16 cellular contexts compared by ENCODE assay signal in genomic region chr15:98626153-98626552, GRCh38. TPM values are rescaled to one million over a fixed set of nuclear protein-coding genes. Genes with fewer than 3 reads are reported as not detected.
A peak's percentile ranks its signal among the peaks of the same experiment; 100 is the strongest.
DNase-seq lines count a peak whose midpoint lies in the region; ATAC-seq and TF ChIP-seq lines count a peak whose summit lies in the region.
"Had no signal": no experiment of that assay in that cellular context is flagged by ENCODE, and none has a peak within 500 bp of the region (broad histone marks: within the 10 kb centered on the region; RNA-seq: fewer than 3 reads in every experiment).

No MANE protein-coding gene starts in this region.

- no peak overlapping the region for H3K27ac Mint-ChIP-seq in GM23338
- H3K27ac Mint-ChIP-seq in endodermal cell, result no peak overlapping the region
- no peak overlapping the region for H3K27ac Mint-ChIP-seq in neural progenitor cell
- no peak overlapping the region for H3K27ac Mint-ChIP-seq in HFFc6
- H3K27ac Mint-ChIP-seq: CD14-positive monocyte; CD8-positive, alpha-beta T cell; IgD-negative memory B cell had no signal

- H3K9ac ChIP-seq in endodermal cell (ENCODE audit: extremely low read depth, low read length, poor library complexity, severe bottlenecking), result no peak overlapping the region
- H3K9ac ChIP-seq in neural progenitor cell, result no peak overlapping the region
- H3K9ac ChIP-seq in PC-3 (ENCODE audit: low read length), result no peak overlapping the region

- H3K79me2 ChIP-seq in GM23338 (replicated peaks; ENCODE audit: insufficient read depth) (no peaks in the 10 kb centered on the region), neural progenitor cell (ENCODE audit: low read depth) (no peaks in the 10 kb centered on the region), PC-3 (ENCODE audit: low read length) (no peaks in the 10 kb centered on the region)

- no peak overlapping the region for H3K27ac ChIP-seq in GM23338 (ENCODE audit: low read depth)
- H3K27ac ChIP-seq in endodermal cell (ENCODE audit: low read depth, low read length), result no peak overlapping the region
- H3K27ac ChIP-seq in neural progenitor cell, result no peak overlapping the region
- H3K27ac ChIP-seq in PC-3 (ENCODE audit: low read length), result no peak overlapping the region

- H3K27me3 Mint-ChIP-seq in GM23338 (ENCODE audit: insufficient read depth, low read depth, poor library complexity) (peaks cover 7% of the 10 kb centered on the region), endodermal cell (ENCODE audit: insufficient read depth) (no peaks in the 10 kb centered on the region), neural progenitor cell (ENCODE audit: insufficient read depth, low read depth) (peaks cover 8% of the 10 kb centered on the region), HFFc6 (ENCODE audit: insufficient read depth) (peaks cover 22% of the 10 kb centered on the region)
- H3K27me3 Mint-ChIP-seq: IgD-negative memory B cell had no signal

- DNase-seq in GM23338 (ENCODE audit: low spot score) (no peak), MG63 (peak; percentile 45), endodermal cell (peak; percentile 46), neural progenitor cell (ENCODE audit: low spot score) (no peak), PC-3 (no peak), NCI-H510A (lab: John Stamatoyannopoulos, UW) (no peak), HFFc6 (no peak)
- DNase-seq: CD8-positive, alpha-beta T cell; COR-L47; DMS153; DMS79 treated with DMSO at 0.1 percent for 48 hours; EL; GDM1 had no signal

- peak overlapping the region; percentile 16; the same call in 1 of the 2 replicates for H2AFZ ChIP-seq in GM23338
- H2AFZ ChIP-seq in neural progenitor cell (replicated peaks), result peak overlapping the region; percentile 17
- no peak overlapping the region for H2AFZ ChIP-seq in PC-3 (ENCODE audit: low read length)

- H3K36me3 ChIP-seq in GM23338 (ENCODE audit: insufficient read depth) (no peaks in the 10 kb centered on the region), MG63 (no peaks in the 10 kb centered on the region), endodermal cell (ENCODE audit: control insufficient read depth, insufficient read depth, low read length) (no peaks in the 10 kb centered on the region), neural progenitor cell (no peaks in the 10 kb centered on the region), PC-3 (ENCODE audit: low read depth, low read length) (no peaks in the 10 kb centered on the region)

- H3K4me3 Mint-ChIP-seq in GM23338 (no peak overlapping the region), endodermal cell (no peak overlapping the region), neural progenitor cell (no peak overlapping the region), HFFc6 (no peak overlapping the region)
- H3K4me3 Mint-ChIP-seq: CD8-positive, alpha-beta T cell; IgD-negative memory B cell had no signal

- WGBS in endodermal cell (ENCODE audit: insufficient coverage in 1 of 2, insufficient read length in 1 of 2), 2 experiments, result 25 to 82% methylated on average over 1 to 4 of the region's 4 CpGs

- H3K4me1 Mint-ChIP-seq in GM23338 (peaks cover 4% of the 10 kb centered on the region; the same call in 2 of the 3 replicates), endodermal cell (no peaks in the 10 kb centered on the region), neural progenitor cell (peaks cover 6% of the 10 kb centered on the region), HFFc6 (ENCODE audit: low read depth) (no peaks in the 10 kb centered on the region)
- H3K4me1 Mint-ChIP-seq: CD14-positive monocyte, IgD-negative memory B cell had no signal

- H3K9me2 ChIP-seq in GM23338 (ENCODE audit: insufficient read depth), result no peaks in the 10 kb centered on the region
- no peaks in the 10 kb centered on the region for H3K9me2 ChIP-seq in PC-3 (replicated peaks; ENCODE audit: low read length)

- H3K4me2 ChIP-seq in GM23338 (no peak overlapping the region), neural progenitor cell (no peak overlapping the region), PC-3 (ENCODE audit: low read length) (no peak overlapping the region)

- no peaks in the 10 kb centered on the region for H3F3A ChIP-seq in GM23338 (replicated peaks; ENCODE audit: low read depth)
- no peaks in the 10 kb centered on the region for H3F3A ChIP-seq in neural progenitor cell (ENCODE audit: low read depth)
- H3F3A ChIP-seq in PC-3 (ENCODE audit: low read length, unreplicated experiment), result no peaks in the 10 kb centered on the region

- H3K9me3 ChIP-seq in MG63 (no peaks in the 10 kb centered on the region), endodermal cell (ENCODE audit: control insufficient read depth, low read length) (no peaks in the 10 kb centered on the region), neural progenitor cell (ENCODE audit: low read depth) (no peaks in the 10 kb centered on the region), PC-3 (ENCODE audit: low read length) (no peaks in the 10 kb centered on the region)

- H3K36me3 Mint-ChIP-seq in GM23338 (ENCODE audit: low read depth), result no peaks in the 10 kb centered on the region
- H3K36me3 Mint-ChIP-seq in endodermal cell (ENCODE audit: low read depth), result no peaks in the 10 kb centered on the region
- H3K36me3 Mint-ChIP-seq in neural progenitor cell, result no peaks in the 10 kb centered on the region
- no peaks in the 10 kb centered on the region for H3K36me3 Mint-ChIP-seq in HFFc6 (ENCODE audit: low read depth)
- H3K36me3 Mint-ChIP-seq: CD14-positive monocyte; CD8-positive, alpha-beta T cell had no signal

- CTCF ChIA-PET in PC-3 (lab: Charles Lee), result no interaction called here

- no TSS peak for BruUV-seq in PC-3 (replicated peaks; lab: Mats Ljungman, UMichigan)

- POLR2A ChIA-PET in PC-3 (lab: Charles Lee; ENCODE audit: unreplicated experiment), result no interaction called here

- no peaks in the 10 kb centered on the region for H3K27me3 ChIP-seq in GM23338 (ENCODE audit: insufficient read depth)
- H3K27me3 ChIP-seq in MG63, result no peaks in the 10 kb centered on the region; the same call in 1 of the 2 replicates
- no peaks in the 10 kb centered on the region for H3K27me3 ChIP-seq in endodermal cell (ENCODE audit: control insufficient read depth, insufficient read depth, low read length, poor library complexity, severe bottlenecking)
- H3K27me3 ChIP-seq in neural progenitor cell, result no peaks in the 10 kb centered on the region
- peaks cover 94% of the 10 kb centered on the region for H3K27me3 ChIP-seq in PC-3 (ENCODE audit: low read length)

- no peaks in the 10 kb centered on the region for H4K20me1 ChIP-seq in GM23338 (replicated peaks; ENCODE audit: insufficient read depth)
- H4K20me1 ChIP-seq in neural progenitor cell (ENCODE audit: low read depth), result no peaks in the 10 kb centered on the region
- H4K20me1 ChIP-seq in PC-3 (ENCODE audit: low read length), result no peaks in the 10 kb centered on the region; the same call in 1 of the 2 replicates

- intact Hi-C loops in PC-3 (cut with micrococcal nuclease), result loop anchor here (5.0 kb wide), 1 partner anchor 44 kb away; no protein-coding TSS in a partner anchor

- H3K4me1 ChIP-seq in GM23338 (ENCODE audit: insufficient read depth) (no peaks in the 10 kb centered on the region), endodermal cell (ENCODE audit: control insufficient read depth, insufficient read depth, low read length) (no peaks in the 10 kb centered on the region), neural progenitor cell (no peaks in the 10 kb centered on the region), PC-3 (ENCODE audit: insufficient read depth, low read length) (no peaks in the 10 kb centered on the region)

- H3K4me3 ChIP-seq in GM23338 (no peak overlapping the region), MG63 (no peak overlapping the region), endodermal cell (ENCODE audit: low read length) (no peak overlapping the region), neural progenitor cell (no peak overlapping the region), PC-3 (ENCODE audit: low read length) (no peak overlapping the region)

- no peaks in the 10 kb centered on the region for H3K9me3 Mint-ChIP-seq in GM23338
- H3K9me3 Mint-ChIP-seq in endodermal cell, result no peaks in the 10 kb centered on the region
- no peaks in the 10 kb centered on the region for H3K9me3 Mint-ChIP-seq in neural progenitor cell
- no peaks in the 10 kb centered on the region for H3K9me3 Mint-ChIP-seq in HFFc6
- H3K9me3 Mint-ChIP-seq: CD14-positive monocyte; CD8-positive, alpha-beta T cell; IgD-negative memory B cell had no signal

- peak; percentile 40; the same call in 2 of the 3 replicates for ATAC-seq in GM23338
- ATAC-seq in PC-3, result no peak
- ATAC-seq: CD8-positive, alpha-beta T cell; HCT116 had no signal

- TF ChIP-seq CTCF in GM23338 (conservative IDR thresholded peaks at IDR 0.05; ENCODE audit: low read depth in 2 of 2) (no peak), endodermal cell (conservative IDR thresholded peaks at IDR 0.05) (no peak), neural progenitor cell (IDR thresholded peaks at IDR 0.05) (no peak), PC-3 (conservative IDR thresholded peaks at IDR 0.05; ENCODE audit: low read depth, low read length) (no peak), HFFc6 (IDR thresholded peaks at IDR 0.05) (no peak)

TF ChIP-seq in GM23338, 12 proteins besides CTCF, POLR2A, EP300 and RAD21:
- no peak for TF ChIP-seq CREB1 (CRISPR knock-in tag; IDR thresholded peaks at IDR 0.05; ENCODE audit: low read depth)

RNA-seq across cellular contexts. Expression of gene IGF1R, which starts 22.2 kb away (rescaled TPM):
- 92.2 and 95.6 TPM in 2 replicates for total RNA-seq in GM23338 (2014; rRNA removed; shearing (Covaris generic))
- 20.0 and 20.4 TPM in 2 replicates for polyA plus RNA-seq in GM23338 (2016; fragmentation: Nextera tagmentation; extraction: Ambion mirVana)
- total RNA-seq in MG63 (2014; rRNA removed; shearing (Covaris generic); ENCODE audit: low replicate concordance), result 2.5 and 24.6 TPM in 2 replicates
- total RNA-seq in endodermal cell (100 to 1,000 TPM; 115 to 119 TPM), neural progenitor cell (ENCODE audit: low replicate concordance) (23.5 and 40.4 TPM in 2 replicates), PC-3 (2014; rRNA removed) (3.8 and 15.8 TPM in 2 replicates)
- 54.4 TPM for polyA plus RNA-seq in endodermal cell (2013, experiment 1 of 2)
- 50.2 TPM for polyA plus RNA-seq in endodermal cell (2013, experiment 2 of 2)
- total RNA-seq in HFFc6 (2021; fragmentation: NEBNext Ultra II Directional; extraction: Animal tissue kit (Norgen Biotek cat#: 25700)), result 10 to 100 TPM; 46.7 to 61.9 (median 50.1) TPM

Comparison
In these comparisons a context has a peak if more than half of its experiments do, and no peak if none do; other contexts are left out.
1. DNase-seq: peak in MG63 (single experiment) and endodermal cell (single experiment); none in GM23338 (single experiment), neural progenitor cell (single experiment), PC-3 (single experiment), NCI-H510A (single experiment) and HFFc6 (single experiment).